18 cellular contexts compared by ENCODE assay signal in genomic region chr5:133680830-133681555, GRCh38.
"Had no signal": no experiment of that assay in that cellular context is flagged by ENCODE, and none has a peak within 500 bp of the region (broad histone marks: within the 10 kb centered on the region; RNA-seq: fewer than 3 reads in every experiment).

No MANE protein-coding gene starts in this region.

- H3K27ac ChIP-seq: breast epithelium, esophagus squamous epithelium, upper lobe of left lung had no signal

- H3K27me3 ChIP-seq: breast epithelium, upper lobe of left lung had no signal

- H3K4me1 ChIP-seq: breast epithelium, esophagus squamous epithelium, upper lobe of left lung had no signal

- H3K9me3 ChIP-seq: breast epithelium, esophagus squamous epithelium, upper lobe of left lung had no signal

- ATAC-seq: activated CD8-positive, alpha-beta T cell treated with anti-CD3 and anti-CD28 coated beads for 36 hours; activated T-cell treated with anti-CD3 and anti-CD28 coated beads, Interleukin-2, amount 50 U/mL, for 72 hours had no signal

- H3K9me3 Mint-ChIP-seq: activated CD4-positive, alpha-beta T cell treated with anti-CD3 and anti-CD28 coated beads, Interleukin-2, amount 10 ng/mL, durations not matched to agents 24 days and 14 days; activated CD8-positive, alpha-beta T cell treated with anti-CD3 and anti-CD28 coated beads for 36 hours; activated T-cell treated with anti-CD3 and anti-CD28 coated beads, Interleukin-2, amount 50 U/mL, for 72 hours; nephron; stimulated activated naive CD8-positive, alpha-beta T cell treated with anti-CD3 and anti-CD28 coated beads, Interleukin-15, Interleukin-2, amounts not matched to agents 100 ng/mL and 50 ng/mL, for 24 hours had no signal

- H3K4me3 Mint-ChIP-seq: activated CD4-positive, alpha-beta T cell treated with anti-CD3 and anti-CD28 coated beads, Interleukin-2, amount 10 ng/mL, durations not matched to agents 24 days and 14 days; activated CD8-positive, alpha-beta T cell treated with anti-CD3 and anti-CD28 coated beads for 36 hours; activated T-cell treated with anti-CD3 and anti-CD28 coated beads, Interleukin-2, amount 50 U/mL, for 72 hours; nephron; stimulated activated naive CD8-positive, alpha-beta T cell treated with anti-CD3 and anti-CD28 coated beads, Interleukin-15, Interleukin-2, amounts not matched to agents 100 ng/mL and 50 ng/mL, for 24 hours had no signal

- DNase-seq: activated CD4-positive, alpha-beta T cell treated with anti-CD3 and anti-CD28 coated beads, Interleukin-2, amount 10 ng/mL, durations not matched to agents 24 days and 14 days; activated CD4-positive, CD25-positive, alpha-beta regulatory T cell; activated CD8-positive, alpha-beta T cell treated with anti-CD3 and anti-CD28 coated beads for 36 hours; activated effector memory CD4-positive, alpha-beta T cell treated with anti-CD3 and anti-CD28 coated beads, Interleukin-2, amount 50 U/mL, for 16 hours; activated naive CD4-positive, alpha-beta T cell treated with anti-CD3 and anti-CD28 coated beads, Interleukin-2, amount 50 U/mL, for 16 hours; activated T-cell treated with anti-CD3 and anti-CD28 coated beads, Interleukin-2, amount 50 U/mL, for 72 hours; effector memory CD4-positive, alpha-beta T cell; esophagus squamous epithelium; nucleus accumbens; posterior cingulate gyrus; stimulated activated CD4-positive, alpha-beta T cell treated with anti-CD3 and anti-CD28 coated beads, Interleukin-12 subunit alpha, Interleukin-12 subunit beta, amount 100 ng/mL, for 4 hours; stimulated activated CD4-positive, alpha-beta T cell treated with anti-CD3 and anti-CD28 coated beads, Interleukin-1b, Interleukin-23, amount 100 ng/mL, for 48 hours; T1000; upper lobe of left lung had no signal

- H3K36me3 ChIP-seq: breast epithelium, esophagus squamous epithelium, upper lobe of left lung had no signal

- H3K27ac Mint-ChIP-seq: activated CD4-positive, alpha-beta T cell treated with anti-CD3 and anti-CD28 coated beads, Interleukin-2, amount 10 ng/mL, durations not matched to agents 24 days and 14 days; activated CD8-positive, alpha-beta T cell treated with anti-CD3 and anti-CD28 coated beads for 36 hours; activated T-cell treated with anti-CD3 and anti-CD28 coated beads, Interleukin-2, amount 50 U/mL, for 72 hours; nephron; stimulated activated naive CD8-positive, alpha-beta T cell treated with anti-CD3 and anti-CD28 coated beads, Interleukin-15, Interleukin-2, amounts not matched to agents 100 ng/mL and 50 ng/mL, for 24 hours had no signal

- H3K4me3 ChIP-seq: breast epithelium, esophagus squamous epithelium, lung, upper lobe of left lung had no signal
